ENCODE assay signal across 11 cellular contexts in genomic region chr5:69048233-69048632, GRCh38. TPM values are rescaled to one million over a fixed set of nuclear protein-coding genes. Genes with fewer than 3 reads are reported as not detected.
DNase-seq lines count a peak whose midpoint lies in the region; ATAC-seq and TF ChIP-seq lines count a peak whose summit lies in the region.
"Had no signal": no experiment of that assay in that cellular context is flagged by ENCODE, and none has a peak within 500 bp of the region (broad histone marks: within the 10 kb centered on the region; RNA-seq: fewer than 3 reads in every experiment).

No MANE protein-coding gene starts in this region.

- no peaks in the 10 kb centered on the region for H3K9me2 ChIP-seq in GM23338 (ENCODE audit: insufficient read depth)

- H3K27ac Mint-ChIP-seq in GM23338: no peak overlapping the region
- no peak overlapping the region for H3K27ac Mint-ChIP-seq in activated CD4-positive, alpha-beta memory T cell treated with anti-CD3 and anti-CD28 coated beads, Interleukin-2, amount 10 ng/mL, durations not matched to agents 7 days and 5 days

- H3F3A ChIP-seq in GM23338 (replicated peaks; ENCODE audit: low read depth): no peaks in the 10 kb centered on the region

- H3K27me3 ChIP-seq in GM23338 (ENCODE audit: insufficient read depth) (no peaks in the 10 kb centered on the region), sigmoid colon (no peaks in the 10 kb centered on the region)
- H3K27me3 ChIP-seq: suprapubic skin had no signal

- H3K9me3 ChIP-seq in sigmoid colon: no peaks in the 10 kb centered on the region
- H3K9me3 ChIP-seq: suprapubic skin had no signal

- no peak overlapping the region for H3K4me3 ChIP-seq in AG10803 (ENCODE audit: low read length)
- H3K4me3 ChIP-seq in GM23338: no peak overlapping the region
- no peak overlapping the region for H3K4me3 ChIP-seq in sigmoid colon
- H3K4me3 ChIP-seq: suprapubic skin had no signal

- CTCF ChIA-PET in activated CD4-positive, alpha-beta memory T cell treated with anti-CD3 and anti-CD28 coated beads, Interleukin-2, amount 10 ng/mL, durations not matched to agents 7 days and 5 days (lab: Charles Lee): interaction anchor here (2.3 kb wide), 1 partner anchor 24 kb away, joined by 4 read pairs; no protein-coding TSS in a partner anchor

- no peak overlapping the region for H2AFZ ChIP-seq in GM23338

- peaks cover 5% of the 10 kb centered on the region for H3K27me3 Mint-ChIP-seq in GM23338 (ENCODE audit: insufficient read depth, low read depth, poor library complexity)
- H3K27me3 Mint-ChIP-seq in activated CD4-positive, alpha-beta memory T cell treated with anti-CD3 and anti-CD28 coated beads, Interleukin-2, amount 10 ng/mL, durations not matched to agents 7 days and 5 days: no peaks in the 10 kb centered on the region

- POLR2A ChIA-PET in activated CD4-positive, alpha-beta memory T cell treated with anti-CD3 and anti-CD28 coated beads, Interleukin-2, amount 10 ng/mL, durations not matched to agents 7 days and 5 days (lab: Charles Lee): interaction anchor here (1.3 kb wide), 1 partner anchor 142 kb away, joined by 3 read pairs; no protein-coding TSS in a partner anchor

- no peaks in the 10 kb centered on the region for H3K36me3 Mint-ChIP-seq in GM23338 (ENCODE audit: low read depth)
- no peaks in the 10 kb centered on the region for H3K36me3 Mint-ChIP-seq in activated CD4-positive, alpha-beta memory T cell treated with anti-CD3 and anti-CD28 coated beads, Interleukin-2, amount 10 ng/mL, durations not matched to agents 7 days and 5 days (ENCODE audit: low read depth)

- no peaks in the 10 kb centered on the region for H3K36me3 ChIP-seq in GM23338 (ENCODE audit: insufficient read depth)
- H3K36me3 ChIP-seq in sigmoid colon: no peaks in the 10 kb centered on the region
- H3K36me3 ChIP-seq: suprapubic skin had no signal

- H3K9me3 Mint-ChIP-seq in GM23338: no peaks in the 10 kb centered on the region
- no peaks in the 10 kb centered on the region for H3K9me3 Mint-ChIP-seq in activated CD4-positive, alpha-beta memory T cell treated with anti-CD3 and anti-CD28 coated beads, Interleukin-2, amount 10 ng/mL, durations not matched to agents 7 days and 5 days

- TF ChIP-seq POLR2A in sigmoid colon (IDR thresholded peaks at IDR 0.05): no peak

- intact Hi-C loops in sigmoid colon (cut with DNase I): loop anchor here (10.0 kb wide), 1 partner anchor 317 kb away; the partner anchor contains the start of genes AK6, RAD17 and TAF9

- no peaks in the 10 kb centered on the region for H3K79me2 ChIP-seq in GM23338 (replicated peaks; ENCODE audit: insufficient read depth)

- 19 to 35% methylated on average over 3 of the region's 3 CpGs for WGBS in sigmoid colon, 2 donors

- H3K4me1 Mint-ChIP-seq in GM23338: peaks cover 4% of the 10 kb centered on the region; the same call in 1 of the 3 replicates
- H3K4me1 Mint-ChIP-seq in activated CD4-positive, alpha-beta memory T cell treated with anti-CD3 and anti-CD28 coated beads, Interleukin-2, amount 10 ng/mL, durations not matched to agents 7 days and 5 days: peaks cover 15% of the 10 kb centered on the region

- peak; percentile 4 for DNase-seq in AG10803 (ENCODE audit: low read depth)
- peak; percentile 56 for DNase-seq in GM23338 (ENCODE audit: low spot score)
- DNase-seq in SW480 (ENCODE audit: low spot score): peak; percentile 17
- peak; percentile 65 for DNase-seq in inferior parietal cortex (ENCODE audit: extremely low spot score)
- DNase-seq in activated CD4-positive, alpha-beta memory T cell treated with anti-CD3 and anti-CD28 coated beads, Interleukin-2, amount 10 ng/mL, durations not matched to agents 7 days and 5 days: no peak
- no peak for DNase-seq in NCI-H1436 treated with DMSO at 0.1 percent for 48 hours (lab: John Stamatoyannopoulos, UW)
- DNase-seq in NCI-H146 (lab: John Stamatoyannopoulos, UW): no peak
- DNase-seq in sigmoid colon: no peak
- DNase-seq: NCI-H526 treated with DMSO at 0.1 percent for 48 hours, retina had no signal

- H3K4me1 ChIP-seq in GM23338 (ENCODE audit: insufficient read depth) (no peaks in the 10 kb centered on the region), sigmoid colon (peaks cover 0 to 6% (median 2%) of the 10 kb centered on the region in 4 donors)
- H3K4me1 ChIP-seq: suprapubic skin had no signal

- no peak overlapping the region for H3K27ac ChIP-seq in GM23338 (ENCODE audit: low read depth)
- H3K27ac ChIP-seq in sigmoid colon: no peak overlapping the region
- H3K27ac ChIP-seq: suprapubic skin had no signal

- H3K4me3 Mint-ChIP-seq in GM23338: no peak overlapping the region
- no peak overlapping the region for H3K4me3 Mint-ChIP-seq in activated CD4-positive, alpha-beta memory T cell treated with anti-CD3 and anti-CD28 coated beads, Interleukin-2, amount 10 ng/mL, durations not matched to agents 7 days and 5 days

- ATAC-seq in GM23338: peak; percentile 79

- no peak overlapping the region for H3K4me2 ChIP-seq in GM23338

- no peaks in the 10 kb centered on the region for H4K20me1 ChIP-seq in GM23338 (replicated peaks; ENCODE audit: insufficient read depth)

- TF ChIP-seq CTCF in AG10803 (conservative IDR thresholded peaks at IDR 0.05; ENCODE audit: low read length) (peak; percentile 48), GM23338 (conservative IDR thresholded peaks at IDR 0.05; ENCODE audit: low read depth in 2 of 2) (peak; percentile 63 to 78), sigmoid colon (IDR thresholded peaks at IDR 0.05) (no peak)

- no peak for TF ChIP-seq EP300 in sigmoid colon (IDR thresholded peaks at IDR 0.05)

TF ChIP-seq in GM23338, 12 proteins besides CTCF, POLR2A, EP300 and RAD21 (continues in another document):
- TF ChIP-seq ZNF331 (CRISPR knock-in tag; IDR thresholded peaks at IDR 0.05; ENCODE audit: low read depth) (no peak), NANOG (IDR thresholded peaks at IDR 0.05; ENCODE audit: borderline replicate concordance) (no peak), ZNF462 (CRISPR knock-in tag; IDR thresholded peaks at IDR 0.05) (no peak), STAT1 (IDR thresholded peaks at IDR 0.05; ENCODE audit: unreplicated experiment) (no peak)

RNA-seq across cellular contexts. Expression of gene SLC30A5, which starts 45.6 kb away (rescaled TPM):
- 39.7 and 43.2 TPM in 2 replicates for total RNA-seq in GM23338 (2014; rRNA removed; shearing (Covaris generic))
- polyA plus RNA-seq in GM23338 (2016; fragmentation: Nextera tagmentation; extraction: Ambion mirVana) (33.7 and 38.2 TPM in 2 replicates), sigmoid colon (10 to 100 TPM in 2 of 3 donors, 1 to 10 TPM in 1; 8.3 to 23.5 (median 10.2) TPM)
- 10 to 100 TPM; 34.2 to 43.1 TPM for total RNA-seq in activated CD4-positive, alpha-beta memory T cell treated with anti-CD3 and anti-CD28 coated beads, Interleukin-2, amount 10 ng/mL, durations not matched to agents 7 days and 5 days
- total RNA-seq in sigmoid colon: 10 to 100 TPM; 37.2 to 56.4 (median 44.4) TPM

Comparison
In these comparisons a context has a peak if more than half of its experiments do, and no peak if none do; other contexts are left out.
1. DNase-seq: peak in AG10803 (single experiment), GM23338 (single experiment), SW480 (single experiment) and inferior parietal cortex (single experiment); none in activated CD4-positive, alpha-beta memory T cell treated with anti-CD3 and anti-CD28 coated beads, Interleukin-2, amount 10 ng/mL, durations not matched to agents 7 days and 5 days (single experiment), NCI-H1436 treated with DMSO at 0.1 percent for 48 hours (single experiment), NCI-H146 (single experiment) and sigmoid colon (single experiment).
2. CTCF ChIP-seq: peak in AG10803 (single experiment) and GM23338 (2 of 2); none in sigmoid colon (0 of 4).